In the genomic region with DNA sequence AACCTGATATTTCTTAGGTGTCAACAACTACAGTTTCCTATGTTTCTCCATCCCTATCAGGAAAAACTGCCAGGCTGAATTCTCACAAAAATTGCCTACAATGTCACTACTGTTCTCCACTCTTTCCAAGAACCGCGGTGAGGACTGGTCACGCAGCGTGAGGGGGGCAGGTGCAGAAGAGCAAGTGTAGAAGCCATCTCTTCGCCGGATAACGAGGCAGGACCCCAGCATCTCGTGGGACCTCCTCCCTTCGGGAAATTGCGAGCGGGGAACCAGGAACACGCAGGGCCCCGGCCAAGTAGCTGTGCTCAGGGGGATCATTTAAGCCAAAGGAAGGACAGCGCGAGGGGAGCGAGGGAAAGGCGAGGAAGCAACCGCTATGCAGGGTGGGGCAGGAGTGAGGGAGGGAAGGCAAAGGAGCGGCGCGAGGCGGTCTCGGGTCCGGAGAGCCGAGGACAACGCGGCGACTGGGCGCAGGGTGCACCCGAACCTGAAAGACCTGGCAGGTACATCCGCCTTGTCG, we compare ENCODE assay signal across 7 cellular contexts. TPM values are rescaled to one million over a fixed set of nuclear protein-coding genes. Genes with fewer than 3 reads are reported as not detected.
DNase-seq lines count a peak whose midpoint lies in the region; ATAC-seq and TF ChIP-seq lines count a peak whose summit lies in the region.

No MANE protein-coding gene starts in this region.

- H3K4me1 ChIP-seq in HUES48 (ENCODE audit: control insufficient read depth, insufficient read depth, low read length), result peaks cover 15% of the 10 kb centered on the region
- peaks cover 61% of the 10 kb centered on the region for H3K4me1 ChIP-seq in left ventricle myocardium inferior

- peak overlapping the region; percentile 98 for H3K4me3 Mint-ChIP-seq in activated T-helper 17 cell treated with anti-CD3 and anti-CD28 coated beads, Interleukin-2, amount 50 U/mL, for 72 hours

- TF ChIP-seq CTCF in GM12865 (IDR thresholded peaks at IDR 0.05; ENCODE audit: insufficient read depth, low read depth, low read length, missing control alignments), result no peak
- TF ChIP-seq CTCF in left ventricle myocardium inferior (IDR thresholded peaks at IDR 0.05; ENCODE audit: borderline replicate concordance), result no peak

- H3K27ac ChIP-seq in HUES48 (ENCODE audit: low read depth, low read length), result no peak overlapping the region
- H3K27ac ChIP-seq in left ventricle myocardium inferior (replicated peaks), result peak overlapping the region; percentile 96

- H3K36me3 ChIP-seq in HUES48 (ENCODE audit: control insufficient read depth, insufficient read depth, low read length) (peaks cover 4% of the 10 kb centered on the region; the same call in 1 of the 2 replicates), left ventricle myocardium inferior (no peaks in the 10 kb centered on the region)

- H3K27me3 ChIP-seq in HUES48 (ENCODE audit: control insufficient read depth, insufficient read depth, low read length), result 0 out of 2 replicates have a peak, but pooled peaks cover 3% of the 10 kb centered on the region
- no peaks in the 10 kb centered on the region for H3K27me3 ChIP-seq in left ventricle myocardium inferior (ENCODE audit: low read depth)

- peak overlapping the region; percentile 95 for H3K27ac Mint-ChIP-seq in activated T-helper 17 cell treated with anti-CD3 and anti-CD28 coated beads, Interleukin-2, amount 50 U/mL, for 72 hours

- ATAC-seq in GM21515 (IDR thresholded peaks at IDR 0.05; ENCODE audit: unreplicated experiment), result peak; percentile 29
- peak; percentile 22 for ATAC-seq in activated T-helper 17 cell treated with anti-CD3 and anti-CD28 coated beads, Interleukin-2, amount 50 U/mL, for 72 hours (replicated peaks)
- ATAC-seq in sciatic nerve, result peak; percentile 16

- H3K9me3 Mint-ChIP-seq in activated T-helper 17 cell treated with anti-CD3 and anti-CD28 coated beads, Interleukin-2, amount 50 U/mL, for 72 hours, result no peaks in the 10 kb centered on the region

- H3K9me3 ChIP-seq in HUES48 (ENCODE audit: control insufficient read depth, insufficient read depth, low read length) (no peaks in the 10 kb centered on the region), left ventricle myocardium inferior (replicated peaks) (no peaks in the 10 kb centered on the region)

- intact Hi-C loops in left ventricle myocardium inferior (cut with micrococcal nuclease), result loop anchor here (10.0 kb wide), 2 partner anchors 183 to 403 kb away; partner anchors contain the start of gene ABHD12
- intact Hi-C loops in sciatic nerve (cut with DNase I), result loop anchor here (10.0 kb wide), 1 partner anchor 183 kb away; no protein-coding TSS in a partner anchor

- DNase-seq in GM12865 (ENCODE audit: low read depth) (no peak), left ventricle myocardium inferior (no peak), sciatic nerve (ENCODE audit: low spot score) (peak; percentile 68), OCI-M2 (lab: John Stamatoyannopoulos, UW; ENCODE audit: unreplicated experiment) (no peak)

- peaks cover 10% of the 10 kb centered on the region for H3K36me3 Mint-ChIP-seq in activated T-helper 17 cell treated with anti-CD3 and anti-CD28 coated beads, Interleukin-2, amount 50 U/mL, for 72 hours (ENCODE audit: low read depth)

- H3K4me3 ChIP-seq in GM12865 (ENCODE audit: low read depth, low read length), result peak overlapping the region; percentile 90
- peak overlapping the region; percentile 94 for H3K4me3 ChIP-seq in HUES48 (ENCODE audit: low read depth, low read length)
- peak overlapping the region; percentile 93 for H3K4me3 ChIP-seq in left ventricle myocardium inferior

- H3K4me1 Mint-ChIP-seq in activated T-helper 17 cell treated with anti-CD3 and anti-CD28 coated beads, Interleukin-2, amount 50 U/mL, for 72 hours, result peaks cover 49% of the 10 kb centered on the region

- H3K27me3 Mint-ChIP-seq in activated T-helper 17 cell treated with anti-CD3 and anti-CD28 coated beads, Interleukin-2, amount 50 U/mL, for 72 hours, result no peaks in the 10 kb centered on the region

- H3K9ac ChIP-seq in HUES48 (ENCODE audit: low read depth, low read length), result peak overlapping the region; percentile 67

RNA-seq across cellular contexts. Expression of gene APMAP, which starts 0.6 kb away (rescaled TPM):
- 10 to 100 TPM; 30.7 to 49.4 TPM for total RNA-seq in activated T-helper 17 cell treated with anti-CD3 and anti-CD28 coated beads, Interleukin-2, amount 50 U/mL, for 72 hours
- total RNA-seq in left ventricle myocardium inferior, result 23.8 TPM
- total RNA-seq in sciatic nerve, result 47.3 TPM

RNA-seq across cellular contexts. Expression of gene CST7, which starts 42.9 kb away (rescaled TPM):
- 10 to 100 TPM; 38.2 to 41.7 TPM for total RNA-seq in activated T-helper 17 cell treated with anti-CD3 and anti-CD28 coated beads, Interleukin-2, amount 50 U/mL, for 72 hours
- total RNA-seq in left ventricle myocardium inferior, result 0.66 TPM
- total RNA-seq in sciatic nerve, result 6.7 TPM
